In the genomic region with DNA sequence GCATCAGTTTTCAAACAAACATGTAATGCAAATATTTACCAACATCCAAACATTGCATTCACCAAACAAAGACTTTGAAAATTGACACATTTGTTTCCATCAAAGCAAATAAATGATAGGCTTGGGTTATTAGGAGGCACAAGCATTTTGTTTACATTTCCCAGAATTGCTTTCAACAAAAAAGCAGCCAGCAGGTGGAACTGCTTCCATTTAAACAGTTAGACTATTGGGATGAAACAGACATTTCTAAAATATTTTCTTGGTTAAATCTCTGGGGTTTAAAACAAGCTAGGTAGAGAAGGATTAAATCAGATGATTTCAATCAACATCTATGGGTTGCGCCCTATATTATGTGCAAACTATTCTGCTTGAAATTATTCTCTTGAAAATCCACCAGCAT, we compare ENCODE assay signal across 18 cellular contexts. TPM values are rescaled to one million over a fixed set of nuclear protein-coding genes. Genes with fewer than 3 reads are reported as not detected.
DNase-seq lines count a peak whose midpoint lies in the region; ATAC-seq, FAIRE-seq and TF ChIP-seq lines count a peak whose summit lies in the region.
"Had no signal": no experiment of that assay in that cellular context is flagged by ENCODE, and none has a peak within 500 bp of the region (broad histone marks: within the 10 kb centered on the region; RNA-seq: fewer than 3 reads in every experiment).

No MANE protein-coding gene starts in this region.

- TF ChIP-seq EP300 in HepG2 (IDR thresholded peaks at IDR 0.05; ENCODE audit: low read depth in 2 of 2, low read length in 2 of 2) (no peak), HepG2 (CRISPR knock-in tag; IDR thresholded peaks at IDR 0.05; ENCODE audit: borderline replicate concordance) (no peak), GM12878 (IDR thresholded peaks at IDR 0.05; ENCODE audit: borderline replicate concordance in 1 of 2, control insufficient read depth in 1 of 2, low read depth in 2 of 2, low read length in 2 of 2) (no peak)

- intact Hi-C loops in HepG2 (cut with micrococcal nuclease; ENCODE audit: unreplicated experiment), result loop anchor here (1.0 kb wide), 1 partner anchor 62 kb away; no protein-coding TSS in a partner anchor
- intact Hi-C loops in right lobe of liver (cut with DNase I), result no loop called here
- intact Hi-C loops in GM12878 (cut with micrococcal nuclease; ENCODE audit: unreplicated experiment), result no loop called here
- intact Hi-C loops in head of caudate nucleus (cut with DNase I), result no loop called here

- H4K20me1 ChIP-seq in HepG2 (ENCODE audit: insufficient read depth, low read length), result no peaks in the 10 kb centered on the region
- no peaks in the 10 kb centered on the region for H4K20me1 ChIP-seq in GM12878 (ENCODE audit: control insufficient read depth, insufficient read depth)

- H3K27ac ChIP-seq in HepG2 (ENCODE audit: extremely low read length, insufficient read depth, low read length) (no peak overlapping the region), right lobe of liver (no peak overlapping the region), GM12878 (ENCODE audit: control insufficient read depth, insufficient read depth) (no peak overlapping the region)
- H3K27ac ChIP-seq: coronary artery, upper lobe of right lung had no signal

- POLR2A ChIA-PET in HepG2 (lab: Yijun Ruan, JAX) (no interaction called here), GM12878 (lab: Charles Lee) (no interaction called here)

- no peaks in the 10 kb centered on the region for H3K79me2 ChIP-seq in HepG2 (ENCODE audit: insufficient read depth, low read length)
- H3K79me2 ChIP-seq in GM12878 (ENCODE audit: control insufficient read depth, insufficient read depth, low read length), result no peaks in the 10 kb centered on the region

- TF ChIP-seq CTCF in HepG2 (CRISPR knock-in tag; IDR thresholded peaks at IDR 0.05), result no peak
- TF ChIP-seq CTCF in right lobe of liver (IDR thresholded peaks at IDR 0.05), result peak in 1 of 4 donors; percentile 14
- peak in 1 of 3 experiments; percentile 26; a peak in 1 of 6 replicates for TF ChIP-seq CTCF in GM12878 (IDR thresholded peaks at IDR 0.05 in 2 of 3, conservative IDR thresholded peaks at IDR 0.05 in 1 of 3; ENCODE audit: control insufficient read depth in 2 of 3, extremely low read depth in 1 of 3, insufficient read depth in 1 of 3, low read depth in 3 of 3, low read length in 3 of 3)

- no peak for ATAC-seq in HepG2
- no peak for ATAC-seq in right lobe of liver
- no peak for ATAC-seq in GM12878
- ATAC-seq: upper lobe of right lung had no signal

- TF ChIP-seq POLR2A in HepG2 (IDR thresholded peaks at IDR 0.05; ENCODE audit: insufficient read depth in 1 of 2, low read depth in 2 of 2, low read length in 2 of 2) (no peak), right lobe of liver (IDR thresholded peaks at IDR 0.05) (no peak), GM12878 (IDR thresholded peaks at IDR 0.05; ENCODE audit: low read depth, low read length) (no peak)

- CTCF ChIA-PET in HepG2 (lab: Yijun Ruan, JAX; ENCODE audit: low intra/inter-chr PET ratio, low total read pairs) (interaction anchor here (1.1 to 1.7 kb wide), 3 partner anchors 31 to 63 kb away, joined by 3 to 4 read pairs (median 4); no protein-coding TSS in a partner anchor), GM12878 (lab: Yijun Ruan, JAX) (interaction anchor here (1.1 to 7.7 kb wide), 7 partner anchors 8 to 100 kb away, joined by 4 to 99 read pairs (median 8); no protein-coding TSS in a partner anchor)

- H3K4me1 ChIP-seq in HepG2 (ENCODE audit: insufficient read depth, low read length), result no peaks in the 10 kb centered on the region
- no peaks in the 10 kb centered on the region for H3K4me1 ChIP-seq in right lobe of liver
- no peaks in the 10 kb centered on the region for H3K4me1 ChIP-seq in GM12878 (ENCODE audit: control insufficient read depth, insufficient read depth, low read length)
- H3K4me1 ChIP-seq: upper lobe of right lung had no signal

- no peak for DNase-seq in HepG2 (ENCODE audit: low spot score)
- no peak for DNase-seq in right lobe of liver
- peak; percentile 52 to 75 for DNase-seq in NCI-H2081 (lab: John Stamatoyannopoulos, UW)
- DNase-seq in GM12878 (ENCODE audit: low read depth, low spot score), result no peak
- no peak for DNase-seq in A172 (ENCODE audit: low spot score)
- DNase-seq in head of caudate nucleus, result no peak
- DNase-seq in kidney tubule cell (ENCODE audit: low spot score), result no peak
- DNase-seq in Ammon's horn (ENCODE audit: low spot score), result no peak
- DNase-seq: activated gamma-delta T cell treated with Interleukin-2 at 50 U/mL for 16 hours; aorta; DND-41; erythroblast; IMR-90; NCI-H1694; stimulated activated naive CD4-positive, alpha-beta T cell treated with Interleukin-2 at 50 U/mL for 16 hours; upper lobe of right lung had no signal

- H3K27me3 ChIP-seq in HepG2 (ENCODE audit: control insufficient read depth in 1 of 2, insufficient read depth in 2 of 2, low read length in 2 of 2) (peaks cover 0 to 55% of the 10 kb centered on the region in 2 experiments; a peak in 3 of 5 replicates), right lobe of liver (peaks cover 0 to 7% of the 10 kb centered on the region in 2 donors), GM12878 (replicated peaks in 1 of 2; ENCODE audit: control insufficient read depth in 2 of 2, insufficient read depth in 2 of 2, low read length in 1 of 2) (peaks cover 6% of the 10 kb centered on the region in 2 experiments; a peak in 3 of 4 replicates)

- H3K4me3 ChIP-seq in HepG2 (replicated peaks in 1 of 3; ENCODE audit: insufficient read depth in 1 of 3, low read depth in 2 of 3, low read length in 3 of 3) (no peak overlapping the region), right lobe of liver (no peak overlapping the region), GM12878 (no peak overlapping the region)
- H3K4me3 ChIP-seq: coronary artery, smooth muscle cell, upper lobe of right lung had no signal

- H2AFZ ChIP-seq in HepG2 (ENCODE audit: low read length), result no peak overlapping the region
- H2AFZ ChIP-seq in GM12878 (ENCODE audit: control insufficient read depth, low read depth, low read length), result no peak overlapping the region

- H3K36me3 ChIP-seq in HepG2 (replicated peaks in 1 of 2; ENCODE audit: control insufficient read depth in 1 of 2, insufficient read depth in 2 of 2, low read length in 2 of 2), result no peaks in the 10 kb centered on the region
- no peaks in the 10 kb centered on the region for H3K36me3 ChIP-seq in right lobe of liver
- no peaks in the 10 kb centered on the region for H3K36me3 ChIP-seq in GM12878 (ENCODE audit: control insufficient read depth in 2 of 2, insufficient read depth in 2 of 2, low read length in 1 of 2)
- H3K36me3 ChIP-seq: upper lobe of right lung had no signal

- RAD21 ChIA-PET in GM12878 (lab: Charles Lee; ENCODE audit: unreplicated experiment), result interaction anchor here (1.0 to 4.9 kb wide), 4 partner anchors 63 to 101 kb away, joined by 3 to 39 read pairs (median 4); no protein-coding TSS in a partner anchor

- no TSS peak for BruUV-seq in HepG2 (replicated peaks; lab: Mats Ljungman, UMichigan)
- no TSS peak for BruUV-seq in GM12878 (replicated peaks; lab: Mats Ljungman, UMichigan)

- H3K9me3 ChIP-seq in HepG2 (ENCODE audit: low read length) (no peaks in the 10 kb centered on the region), right lobe of liver (no peaks in the 10 kb centered on the region), GM12878 (replicated peaks; ENCODE audit: control insufficient read depth, insufficient read depth, low read length) (no peaks in the 10 kb centered on the region)
- H3K9me3 ChIP-seq: upper lobe of right lung had no signal

- H3K9ac ChIP-seq in HepG2 (ENCODE audit: insufficient read depth, low read depth, low read length), result no peak overlapping the region
- no peak overlapping the region for H3K9ac ChIP-seq in GM12878 (ENCODE audit: control insufficient read depth, insufficient read depth, low read length)

- SMC1A ChIA-PET in GM12878 (lab: Charles Lee; ENCODE audit: uncharacterized antibody, unreplicated experiment), result interaction anchor here (0.7 to 2.4 kb wide), 9 partner anchors 10 to 101 kb away, joined by 3 to 19 read pairs (median 7); no protein-coding TSS in a partner anchor

- in situ Hi-C loops in HepG2 (cut with HindIII; ENCODE audit: extremely low pct_ligation_motif_present, low pct_unique_long_range_greater_than_20kb) (no loop called here), GM12878 (cut with MboI) (no loop called here)

- H3K4me2 ChIP-seq in HepG2 (ENCODE audit: low read depth, low read length) (no peak overlapping the region), GM12878 (ENCODE audit: control insufficient read depth, insufficient read depth) (no peak overlapping the region)
- H3K4me2 ChIP-seq: smooth muscle cell had no signal

- TF ChIP-seq RAD21 in HepG2 (CRISPR knock-in tag; IDR thresholded peaks at IDR 0.05), result no peak
- 0 out of 2 replicates have a peak, but pooled peaks have one; percentile 3 for TF ChIP-seq RAD21 in GM12878 (IDR thresholded peaks at IDR 0.05; ENCODE audit: insufficient read depth, low read depth, low read length)

- 95% methylated on average over 1 of the region's 1 CpG for WGBS in HepG2 (ENCODE audit: low lambda C conversion rate)
- WGBS in right lobe of liver (ENCODE audit: insufficient coverage, low coverage, low lambda C conversion rate, missing lambda C conversion rate), result 82% methylated on average over 1 of the region's 1 CpG
- WGBS in GM12878 (ENCODE audit: insufficient coverage, insufficient replicate concordance, low lambda C conversion rate, missing lambda C conversion rate), result 100% methylated on average over 1 of the region's 1 CpG

- FAIRE-seq in HepG2 (lab: Jason Lieb, UNC) (no peak), GM12878 (lab: Jason Lieb, UNC) (no peak)

RNA-seq across cellular contexts. Expression of a gene that starts 1.4 kb away (rescaled TPM):
- total RNA-seq in HepG2 (2016; rRNA removed; fragmentation: Illumina TruSeq; extraction: Trizol) (0.84 and 2.3 TPM in 2 replicates), right lobe of liver (not detected), GM12878 (2014; rRNA removed) (not detected in 2 replicates), GM12878 (2014; rRNA removed; fragmentation: Illumina TruSeq; extraction: Trizol) (not detected in 2 replicates), GM12878 (2021) (0.37 TPM in 1 of 2 replicates, not detected in the other)
- not detected in 2 replicates for total RNA-seq in HepG2 (2016; cell fraction: cytosol; rRNA removed; fragmentation: Illumina TruSeq; extraction: Trizol; ENCODE audit: low read depth)
- 0.79 and 2.7 TPM in 2 replicates for total RNA-seq in HepG2 (2016; cell fraction: insoluble cytoplasmic fraction; rRNA removed; fragmentation: Illumina TruSeq; extraction: Trizol)
- 0.62 and 0.74 TPM in 2 replicates for total RNA-seq in HepG2 (2016; cell fraction: membrane; rRNA removed; fragmentation: Illumina TruSeq; extraction: Trizol)
- total RNA-seq in HepG2 (2016; cell fraction: nucleus; rRNA removed; fragmentation: Illumina TruSeq; extraction: Trizol), result 4.5 and 8.3 TPM in 2 replicates
- polyA plus RNA-seq in HepG2 (2011; rRNA removed) (1.4 and 2.1 TPM in 2 replicates), GM12878 (2011; rRNA removed) (1.2 and 1.4 TPM in 2 replicates), GM12878 (2014; fragmentation: Illumina TruSeq; extraction: Trizol) (not detected in 2 replicates), GM12878 (2014; fragmentation: Nextera tagmentation; extraction: Ambion mirVana) (under 1 TPM; 0.19 to 0.26 TPM), GM12878 (2014; rRNA removed) (0.74 TPM in 1 of 2 replicates, not detected in the other), GM12878 (2016; fragmentation: Nextera tagmentation; extraction: Ambion mirVana) (not detected)
- polyA plus RNA-seq in HepG2 (2011; cell fraction: cytosol; rRNA removed), result 0.29 and 0.59 TPM in 2 replicates
- 5.5 and 6.9 TPM in 2 replicates for polyA plus RNA-seq in HepG2 (2011; cell fraction: nucleus; rRNA removed)
- 0.32 and 1.3 TPM in 2 replicates for polyA plus RNA-seq in HepG2 (2012)
- 0.42 TPM in 1 of 2 replicates, not detected in the other for polyA plus RNA-seq in HepG2 (2016; cell fraction: cytosol; fragmentation: Illumina TruSeq; extraction: Trizol; ENCODE audit: low read depth)
- 1.2 TPM in 2 replicates for polyA plus RNA-seq in HepG2 (2016; cell fraction: insoluble cytoplasmic fraction; fragmentation: Illumina TruSeq; extraction: Trizol; ENCODE audit: low read depth)
- polyA plus RNA-seq in HepG2 (2016; cell fraction: membrane; fragmentation: Illumina TruSeq; extraction: Trizol; ENCODE audit: low read depth), result 0.79 TPM in 1 of 2 replicates, not detected in the other
- polyA plus RNA-seq in HepG2 (2016; cell fraction: nucleus; fragmentation: Illumina TruSeq; extraction: Trizol; ENCODE audit: insufficient read depth, low read depth), result not detected in 2 replicates
- 2.3 and 20.4 TPM in 2 replicates for polyA minus RNA-seq in HepG2 (2011; rRNA and poly(A)+ RNA removed; ENCODE audit: low replicate concordance)
- polyA minus RNA-seq in HepG2 (2011; cell fraction: cytosol; rRNA and poly(A)+ RNA removed), result 2.9 and 3.3 TPM in 2 replicates
- 8.5 and 10.2 TPM in 2 replicates for polyA minus RNA-seq in HepG2 (2011; cell fraction: nucleus; rRNA and poly(A)+ RNA removed)
- 1.7 and 2.9 TPM in 2 replicates for total RNA-seq in GM12878 (2013; cell fraction: nucleolus; rRNA removed)
- polyA plus RNA-seq in GM12878 (2011; ENCODE audit: low read depth), result not detected
- 0.84 and 1.7 TPM in 2 replicates for polyA plus RNA-seq in GM12878 (2011; cell fraction: cytosol; rRNA removed)
- polyA plus RNA-seq in GM12878 (2011; cell fraction: nucleus; rRNA removed), result 5.1 and 7.2 TPM in 2 replicates
- polyA plus RNA-seq in GM12878 (2012), result not detected in 2 replicates
- 4.2 and 6.2 TPM in 2 replicates for polyA minus RNA-seq in GM12878 (2011; rRNA and poly(A)+ RNA removed)
- polyA minus RNA-seq in GM12878 (2011; cell fraction: cytosol; rRNA and poly(A)+ RNA removed), result not detected in 2 replicates
- 6.9 and 11.7 TPM in 2 replicates for polyA minus RNA-seq in GM12878 (2011; cell fraction: nucleus; rRNA and poly(A)+ RNA removed)
- 0.36 and 0.60 TPM in 2 replicates for total RNA-seq in A172 (2014; rRNA removed; shearing (Covaris generic))
- total RNA-seq: aorta, IMR-90 had no signal
- polyA plus RNA-seq: aorta, IMR-90 had no signal

RNA-seq across cellular contexts. Expression of a gene that starts 32.6 kb away (rescaled TPM):
- total RNA-seq in HepG2 (2016; rRNA removed; fragmentation: Illumina TruSeq; extraction: Trizol) (0.42 and 1.2 TPM in 2 replicates), right lobe of liver (under 1 TPM in 1 of 6 experiments, not detected in 5; 0.06 TPM), GM12878 (2014; rRNA removed) (0.06 TPM in 1 of 2 replicates, not detected in the other), GM12878 (2014; rRNA removed; fragmentation: Illumina TruSeq; extraction: Trizol) (0.18 and 0.23 TPM in 2 replicates), GM12878 (2021) (0.21 TPM in 2 replicates)
- 0.18 TPM in 1 of 2 replicates, not detected in the other for total RNA-seq in HepG2 (2016; cell fraction: cytosol; rRNA removed; fragmentation: Illumina TruSeq; extraction: Trizol; ENCODE audit: low read depth)
- total RNA-seq in HepG2 (2016; cell fraction: insoluble cytoplasmic fraction; rRNA removed; fragmentation: Illumina TruSeq; extraction: Trizol), result 0.28 and 1.4 TPM in 2 replicates
- total RNA-seq in HepG2 (2016; cell fraction: membrane; rRNA removed; fragmentation: Illumina TruSeq; extraction: Trizol), result 0.10 and 0.28 TPM in 2 replicates
- total RNA-seq in HepG2 (2016; cell fraction: nucleus; rRNA removed; fragmentation: Illumina TruSeq; extraction: Trizol), result 2.8 and 3.4 TPM in 2 replicates
- polyA plus RNA-seq in HepG2 (2011; rRNA removed) (2.7 and 2.8 TPM in 2 replicates), GM12878 (2011; rRNA removed) (1.4 and 1.6 TPM in 2 replicates), GM12878 (2014; fragmentation: Illumina TruSeq; extraction: Trizol) (0.15 and 0.38 TPM in 2 replicates), GM12878 (2014; fragmentation: Nextera tagmentation; extraction: Ambion mirVana) (under 1 TPM in 1 of 2 experiments, not detected in 1; 0.04 TPM), GM12878 (2014; rRNA removed) (0.10 and 0.17 TPM in 2 replicates), GM12878 (2016; fragmentation: Nextera tagmentation; extraction: Ambion mirVana) (under 1 TPM; 0.08 to 0.13 TPM)
- 1.2 and 1.4 TPM in 2 replicates for polyA plus RNA-seq in HepG2 (2011; cell fraction: cytosol; rRNA removed)
- polyA plus RNA-seq in HepG2 (2011; cell fraction: nucleus; rRNA removed), result 6.9 and 7.0 TPM in 2 replicates
- 0.36 and 0.88 TPM in 2 replicates for polyA plus RNA-seq in HepG2 (2012)
- 0.07 and 0.09 TPM in 2 replicates for polyA plus RNA-seq in HepG2 (2016; cell fraction: cytosol; fragmentation: Illumina TruSeq; extraction: Trizol; ENCODE audit: low read depth)
- 0.48 and 0.52 TPM in 2 replicates for polyA plus RNA-seq in HepG2 (2016; cell fraction: insoluble cytoplasmic fraction; fragmentation: Illumina TruSeq; extraction: Trizol; ENCODE audit: low read depth)
- polyA plus RNA-seq in HepG2 (2016; cell fraction: membrane; fragmentation: Illumina TruSeq; extraction: Trizol; ENCODE audit: low read depth), result 0.12 and 0.19 TPM in 2 replicates
- polyA plus RNA-seq in HepG2 (2016; cell fraction: nucleus; fragmentation: Illumina TruSeq; extraction: Trizol; ENCODE audit: insufficient read depth, low read depth), result 2.2 and 2.7 TPM in 2 replicates
- polyA minus RNA-seq in HepG2 (2011; rRNA and poly(A)+ RNA removed; ENCODE audit: low replicate concordance), result 0.37 and 5.7 TPM in 2 replicates
- 0.79 and 0.97 TPM in 2 replicates for polyA minus RNA-seq in HepG2 (2011; cell fraction: cytosol; rRNA and poly(A)+ RNA removed)
- 9.9 and 10.4 TPM in 2 replicates for polyA minus RNA-seq in HepG2 (2011; cell fraction: nucleus; rRNA and poly(A)+ RNA removed)
- 0.76 and 1.2 TPM in 2 replicates for total RNA-seq in GM12878 (2013; cell fraction: nucleolus; rRNA removed)
- not detected for polyA plus RNA-seq in GM12878 (2011; ENCODE audit: low read depth)
- 0.78 and 0.87 TPM in 2 replicates for polyA plus RNA-seq in GM12878 (2011; cell fraction: cytosol; rRNA removed)
- polyA plus RNA-seq in GM12878 (2011; cell fraction: nucleus; rRNA removed), result 5.1 and 7.0 TPM in 2 replicates
- polyA plus RNA-seq in GM12878 (2012), result 0.03 TPM in 1 of 2 replicates, not detected in the other
- polyA minus RNA-seq in GM12878 (2011; rRNA and poly(A)+ RNA removed), result 2.0 and 3.0 TPM in 2 replicates
- not detected in 2 replicates for polyA minus RNA-seq in GM12878 (2011; cell fraction: cytosol; rRNA and poly(A)+ RNA removed)
- polyA minus RNA-seq in GM12878 (2011; cell fraction: nucleus; rRNA and poly(A)+ RNA removed), result 2.3 and 2.6 TPM in 2 replicates
- 0.28 and 1.4 TPM in 2 replicates for total RNA-seq in A172 (2014; rRNA removed; shearing (Covaris generic))
- polyA plus RNA-seq: aorta had no signal

Comparison
In these comparisons a context has a peak if more than half of its experiments do, and no peak if none do; other contexts are left out.
1. DNase-seq: peak in NCI-H2081 (2 of 2); none in HepG2 (single experiment), right lobe of liver (0 of 3), GM12878 (single experiment), A172 (single experiment), head of caudate nucleus (0 of 42), kidney tubule cell (single experiment) and Ammon's horn (single experiment).